Comparison of ENCODE assay signal across 24 cellular contexts in the genomic region with DNA sequence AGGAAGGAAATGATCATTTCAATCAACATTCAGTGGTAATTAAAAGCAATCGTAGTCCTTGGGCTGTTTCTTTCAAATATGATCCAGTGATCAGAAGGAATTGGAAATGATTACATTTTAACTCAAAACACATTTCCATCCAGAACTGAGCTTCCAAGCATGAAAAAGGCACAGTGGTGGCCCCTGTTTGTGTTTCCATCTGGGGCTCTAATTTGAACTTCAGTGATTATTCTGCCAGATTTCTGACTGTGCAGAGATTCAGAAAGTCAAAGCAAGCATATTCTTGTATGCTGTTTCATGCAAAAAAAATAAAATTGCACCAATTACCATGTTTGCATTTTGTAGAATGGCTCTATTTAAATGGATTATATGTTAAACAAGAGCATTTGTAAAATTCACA.
"Had no signal": no experiment of that assay in that cellular context is flagged by ENCODE, and none has a peak within 500 bp of the region (broad histone marks: within the 10 kb centered on the region; RNA-seq: fewer than 3 reads in every experiment).

No MANE protein-coding gene starts in this region.

- H3K27ac ChIP-seq: adrenal gland, body of pancreas, SJCRH30 had no signal

- H3K36me3 ChIP-seq: adrenal gland, SJCRH30 had no signal

- ATAC-seq: activated naive CD4-positive, alpha-beta T cell treated with anti-CD3 and anti-CD28 coated beads, Interleukin-2, amount 50 U/mL, for 72 hours; activated T-cell treated with anti-CD3 and anti-CD28 coated beads, Interleukin-2, amount 50 U/mL, for 4 hours; body of pancreas; K562; Panc1 had no signal

- DNase-seq: activated CD4-positive, alpha-beta memory T cell treated with anti-CD3 and anti-CD28 coated beads for 36 hours; activated CD4-positive, alpha-beta T cell treated with anti-CD3 and anti-CD28 coated beads, Interleukin-2, amount 50 U/mL, for 1 hour; activated CD8-positive, alpha-beta memory T cell treated with anti-CD3 and anti-CD28 coated beads, Interleukin-2, amount 50 U/mL, for 4 hours; activated gamma-delta T cell treated with Interleukin-2 at 50 U/mL for 16 hours; activated naive CD4-positive, alpha-beta T cell treated with anti-CD3 and anti-CD28 coated beads for 36 hours; activated T-cell treated with anti-CD3 and anti-CD28 coated beads for 4 hours; activated T-cell treated with anti-CD3 and anti-CD28 coated beads, Interleukin-2, amount 50 U/mL, for 4 hours; adrenal gland; body of pancreas; caudate nucleus; NCI-H1105 treated with DMSO at 0.1 percent for 48 hours; NCI-H1436; NCI-H1694; NCI-H1930; NCI-H2081 treated with DMSO at 0.1 percent for 48 hours; NCI-H226; NCI-H446 treated with DMSO at 0.1 percent for 48 hours; NCI-H524; SHP77; SJCRH30; SK-N-SH had no signal

- H3K9ac ChIP-seq: SK-N-SH had no signal

- H3K4me2 ChIP-seq: SK-N-SH had no signal

- H3K4me3 ChIP-seq: adrenal gland, body of pancreas, K562, SJCRH30 had no signal

- H3K9me3 ChIP-seq: body of pancreas, SJCRH30, SK-N-SH had no signal

- H3K4me1 ChIP-seq: adrenal gland, body of pancreas, SJCRH30 had no signal

- H3K27me3 ChIP-seq: adrenal gland, body of pancreas, SJCRH30 had no signal
